ENCODE assay signal across 8 cellular contexts in the genomic region with DNA sequence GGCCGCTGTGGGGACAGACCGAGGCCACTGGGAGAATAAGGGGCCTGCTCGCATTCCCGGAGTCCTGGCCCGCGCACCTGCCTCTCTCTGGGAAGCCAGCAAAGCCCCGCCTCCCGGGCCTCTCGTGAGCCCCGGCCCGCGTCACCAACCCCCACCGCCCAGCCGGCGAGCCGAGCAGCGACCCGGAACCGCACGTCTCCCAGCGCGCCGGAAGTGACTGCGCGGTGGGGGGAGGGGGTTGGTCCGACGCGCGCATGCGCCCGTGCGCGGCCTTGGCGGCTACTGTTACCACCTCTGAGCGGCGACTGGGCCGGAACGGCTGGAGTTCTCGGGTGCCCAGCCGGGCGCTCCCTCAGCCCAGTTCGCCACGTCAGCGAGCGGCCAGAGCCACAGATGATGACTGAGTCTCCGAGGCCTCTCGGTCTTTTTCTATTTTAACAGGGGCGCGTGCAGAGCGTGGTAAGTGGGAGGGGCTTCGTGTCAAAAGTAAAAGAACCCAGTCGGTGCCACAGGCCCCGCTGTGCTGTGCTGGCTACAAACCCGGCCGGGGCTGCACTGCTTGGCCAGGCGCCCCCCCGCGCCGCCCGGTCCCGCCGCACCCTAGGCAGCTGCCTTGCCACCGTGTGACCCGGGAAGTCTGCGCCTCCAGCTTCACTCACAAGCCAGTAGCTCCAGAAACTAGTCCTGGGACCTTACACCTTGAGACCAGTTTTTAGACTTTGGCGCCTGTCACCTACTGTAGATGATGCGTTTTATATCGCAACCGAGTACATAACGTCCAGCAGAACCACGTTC. TPM values are rescaled to one million over a fixed set of nuclear protein-coding genes. Genes with fewer than 3 reads are reported as not detected.
DNase-seq lines count a peak whose midpoint lies in the region; ATAC-seq lines count a peak whose summit lies in the region.

A gene with protein sequence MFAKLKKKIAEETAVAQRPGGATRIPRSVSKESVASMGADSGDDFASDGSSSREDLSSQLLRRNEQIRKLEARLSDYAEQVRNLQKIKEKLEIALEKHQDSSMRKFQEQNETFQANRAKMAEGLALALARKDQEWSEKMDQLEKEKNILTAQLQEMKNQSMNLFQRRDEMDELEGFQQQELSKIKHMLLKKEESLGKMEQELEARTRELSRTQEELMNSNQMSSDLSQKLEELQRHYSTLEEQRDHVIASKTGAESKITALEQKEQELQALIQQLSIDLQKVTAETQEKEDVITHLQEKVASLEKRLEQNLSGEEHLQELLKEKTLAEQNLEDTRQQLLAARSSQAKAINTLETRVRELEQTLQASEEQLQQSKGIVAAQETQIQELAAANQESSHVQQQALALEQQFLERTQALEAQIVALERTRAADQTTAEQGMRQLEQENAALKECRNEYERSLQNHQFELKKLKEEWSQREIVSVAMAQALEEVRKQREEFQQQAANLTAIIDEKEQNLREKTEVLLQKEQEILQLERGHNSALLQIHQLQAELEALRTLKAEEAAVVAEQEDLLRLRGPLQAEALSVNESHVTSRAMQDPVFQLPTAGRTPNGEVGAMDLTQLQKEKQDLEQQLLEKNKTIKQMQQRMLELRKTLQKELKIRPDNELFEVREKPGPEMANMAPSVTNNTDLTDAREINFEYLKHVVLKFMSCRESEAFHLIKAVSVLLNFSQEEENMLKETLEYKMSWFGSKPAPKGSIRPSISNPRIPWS (minus strand): TSS at position 190 of the 795 bp plus-strand sequence. CDS start 2,372 bp downstream, outside the sequence.

- CTCF ChIA-PET in activated CD8-positive, alpha-beta memory T cell treated with anti-CD3 and anti-CD28 coated beads for 36 hours (lab: Charles Lee): no interaction called here

- peak; percentile 57 for ATAC-seq in GM19468 (IDR thresholded peaks at IDR 0.05; ENCODE audit: extremely low read depth, unreplicated experiment)

- DNase-seq in CMK (ENCODE audit: low read depth) (peak; percentile 88), HS-5 (ENCODE audit: low read depth) (peak; percentile 77), NK-92 (lab: John Stamatoyannopoulos, UW; ENCODE audit: unreplicated experiment) (peak; percentile 57), lung microvascular endothelial cell (ENCODE audit: low read depth in 2 of 2) (peak; percentile 96 to 98)
- peak; percentile 88 for DNase-seq in effector CD8-positive, alpha-beta T cell (lab: John Stamatoyannopoulos, UW)
- DNase-seq in stimulated activated CD4-positive, alpha-beta T cell treated with anti-CD3 and anti-CD28 coated beads, TNF-alpha, amount 100 ng/mL, for 4 hours (ENCODE audit: low read depth in 3 of 3): peak; percentile 80 to 87 (median 84)

- POLR2A ChIA-PET in activated CD8-positive, alpha-beta memory T cell treated with anti-CD3 and anti-CD28 coated beads for 36 hours (lab: Charles Lee): interaction anchor here (0.5 to 1.2 kb wide), 6 partner anchors 68 to 1864 kb away, joined by 3 to 4 read pairs (median 4); partner anchors contain the start of gene ZBTB43

RNA-seq across cellular contexts. Expression of the gene that starts here (rescaled TPM):
- total RNA-seq in activated CD8-positive, alpha-beta memory T cell treated with anti-CD3 and anti-CD28 coated beads for 36 hours: 10 to 100 TPM; 14.7 to 16.3 TPM
- total RNA-seq in lung microvascular endothelial cell: 5.9 and 6.9 TPM in 2 replicates

Comparison
In these comparisons a context has a peak if more than half of its experiments do, and no peak if none do; other contexts are left out.
1. Peak in every context shown above with its lines: DNase-seq and ATAC-seq.